In genomic region chr14:98858561-98858960, GRCh38 we compare ENCODE assay signal across 10 cellular contexts.
"Had no signal": no experiment of that assay in that cellular context is flagged by ENCODE, and none has a peak within 500 bp of the region (broad histone marks: within the 10 kb centered on the region; RNA-seq: fewer than 3 reads in every experiment).

No MANE protein-coding gene starts in this region.

- H3K36me3 ChIP-seq: HAP-1 had no signal

- H3K4me2 ChIP-seq: GM23338 had no signal

- H3K27ac ChIP-seq: GM23248 had no signal

- DNase-seq: GM23248, GOT3, H7, H9, HCEC 1CT, HFFc6 had no signal

- H3K9ac ChIP-seq: GM23248 had no signal

- H3K4me3 ChIP-seq: GM23248, GM23338, HAP-1 had no signal

- FAIRE-seq: H54 had no signal

- H3K9me3 ChIP-seq: HAP-1 had no signal

- ATAC-seq: GM23338, HCT116 had no signal

- H3K4me1 ChIP-seq: HAP-1 had no signal

- H2AFZ ChIP-seq: GM23248, GM23338 had no signal
